ENCODE assay signal across 8 cellular contexts in genomic region chr1:230643887-230644286, GRCh38. TPM values are rescaled to one million over a fixed set of nuclear protein-coding genes. Genes with fewer than 3 reads are reported as not detected.
DNase-seq lines count a peak whose midpoint lies in the region; ATAC-seq, FAIRE-seq and TF ChIP-seq lines count a peak whose summit lies in the region.

No MANE protein-coding gene starts in this region.

- H3K4me3 ChIP-seq in right atrium auricular region = peak overlapping the region in 1 of 2 donors; percentile 75
- H3K4me3 ChIP-seq in transverse colon = peak overlapping the region in 2 of 4 donors; percentile 73 to 78

- in situ Hi-C loops in transverse colon (cut with MboI; ENCODE audit: low pct_ligation_motif_present in 1 of 4, low pct_unique_long_range_greater_than_20kb in 1 of 4, low sequenced_read_pairs in 3 of 4) = no loop called here

- peaks cover 0 to 46% of the 10 kb centered on the region in 2 donors for H3K4me1 ChIP-seq in right atrium auricular region
- peaks cover 14 to 29% (median 21%) of the 10 kb centered on the region in 4 donors for H3K4me1 ChIP-seq in transverse colon

- H3K27ac ChIP-seq in right atrium auricular region = peak overlapping the region; percentile 16 to 23
- peak overlapping the region; percentile 86 to 92 (median 91) for H3K27ac ChIP-seq in transverse colon
- H3K27ac ChIP-seq in RWPE1 = no peak overlapping the region

- WGBS in transverse colon (ENCODE audit: low coverage in 1 of 2), 2 donors = 24 to 47% methylated on average over 4 of the region's 4 CpGs

- H3K9me3 ChIP-seq in right atrium auricular region = no peaks in the 10 kb centered on the region
- no peaks in the 10 kb centered on the region for H3K9me3 ChIP-seq in transverse colon

- H3K9me3 Mint-ChIP-seq in T-cell (no peaks in the 10 kb centered on the region), glutamatergic neuron (ENCODE audit: unreplicated experiment) (peaks cover 3% of the 10 kb centered on the region)

- POLR2A ChIA-PET in T-cell (lab: Charles Lee) (no interaction called here), RWPE1 (lab: Yijun Ruan, JAX; ENCODE audit: low non-redundant PET) (no interaction called here)

- peaks cover 64 to 71% (median 66%) of the 10 kb centered on the region in 3 donors for H3K4me1 Mint-ChIP-seq in T-cell
- peaks cover 4% of the 10 kb centered on the region for H3K4me1 Mint-ChIP-seq in glutamatergic neuron (ENCODE audit: low read depth, unreplicated experiment)

- H3K36me3 Mint-ChIP-seq in T-cell (peaks cover 15% of the 10 kb centered on the region), glutamatergic neuron (ENCODE audit: unreplicated experiment) (peaks cover 5% of the 10 kb centered on the region)

- H3K27me3 Mint-ChIP-seq in T-cell (peaks cover 4 to 8% of the 10 kb centered on the region in 2 donors), glutamatergic neuron (ENCODE audit: unreplicated experiment) (peaks cover 5% of the 10 kb centered on the region)

- H3K36me3 ChIP-seq in right atrium auricular region = no peaks in the 10 kb centered on the region
- H3K36me3 ChIP-seq in transverse colon = no peaks in the 10 kb centered on the region

- no peak for DNase-seq in right atrium auricular region (ENCODE audit: low spot score)
- no peak for DNase-seq in cardiac septum (ENCODE audit: low spot score)
- DNase-seq in T-cell = no peak
- DNase-seq in glutamatergic neuron = no peak
- peak; percentile 10 for DNase-seq in transverse colon
- DNase-seq in H54 (ENCODE audit: insufficient read length, low spot score) = no peak
- DNase-seq in RWPE1 (ENCODE audit: low spot score) = no peak

- TF ChIP-seq POLR2A in transverse colon (IDR thresholded peaks at IDR 0.05) (peak; percentile 40), H54 (IDR thresholded peaks at IDR 0.05; ENCODE audit: low read depth, low read length) (no peak)

- ATAC-seq in T-cell (replicated peaks in 1 of 4) (no peak), GM21717 (IDR thresholded peaks at IDR 0.05; ENCODE audit: unreplicated experiment) (no peak)

- no peak for FAIRE-seq in H54 (lab: Jason Lieb, UNC)

- H3K27ac Mint-ChIP-seq in T-cell (no peak overlapping the region), glutamatergic neuron (ENCODE audit: unreplicated experiment) (peak overlapping the region; percentile 4)

- TF ChIP-seq CTCF in right atrium auricular region (IDR thresholded peaks at IDR 0.05) (no peak), glutamatergic neuron (IDR thresholded peaks at IDR 0.05; ENCODE audit: partially characterized antibody, unreplicated experiment) (no peak), transverse colon (IDR thresholded peaks at IDR 0.05) (no peak), RWPE1 (conservative IDR thresholded peaks at IDR 0.05; ENCODE audit: low read depth) (no peak)

- H3K4me3 Mint-ChIP-seq in T-cell (peak overlapping the region; percentile 97 to 99 (median 98)), glutamatergic neuron (ENCODE audit: unreplicated experiment) (peak overlapping the region; percentile 100)

- H3K27me3 ChIP-seq in right atrium auricular region (no peaks in the 10 kb centered on the region), transverse colon (no peaks in the 10 kb centered on the region)

- CTCF ChIA-PET in T-cell (lab: Charles Lee) (interaction anchor here (0.5 to 1.1 kb wide), 3 partner anchors 11 to 1981 kb away, joined by 3 to 9 read pairs (median 3); no protein-coding TSS in a partner anchor), RWPE1 (lab: Yijun Ruan, JAX) (no interaction called here)

- intact Hi-C loops in cardiac septum (cut with DNase I) = loop anchor here (10.0 kb wide), 1 partner anchor 271 kb away; no protein-coding TSS in a partner anchor
- intact Hi-C loops in transverse colon (cut with DNase I; ENCODE audit: low total_unique reads) = no loop called here

- no peak for TF ChIP-seq EP300 in transverse colon (IDR thresholded peaks at IDR 0.05; ENCODE audit: low read depth)

RNA-seq across cellular contexts. Expression of gene COG2, which starts 1.6 kb away (rescaled TPM):
- total RNA-seq in right atrium auricular region = 10 to 100 TPM; 27.6 to 34.7 TPM
- 19.4 TPM for total RNA-seq in cardiac septum
- 10 to 100 TPM; 30.5 to 38.6 (median 37.1) TPM for total RNA-seq in T-cell
- 29.0 TPM for total RNA-seq in glutamatergic neuron (ENCODE audit: unreplicated experiment)
- total RNA-seq in transverse colon = 10 to 100 TPM; 14.3 to 43.3 (median 29.2) TPM
